ENCODE assay signal across 8 cellular contexts in genomic region chr19:42244452-42245220, GRCh38. TPM values are rescaled to one million over a fixed set of nuclear protein-coding genes. Genes with fewer than 3 reads are reported as not detected.
DNase-seq lines count a peak whose midpoint lies in the region; ATAC-seq lines count a peak whose summit lies in the region.

No MANE protein-coding gene starts in this region.

- H3K4me3 ChIP-seq in BLaER1 treated with 17β-estradiol and CSF1 and Interleukin-3, amounts not matched to agents 10 nM and 100 nM: peak overlapping the region; percentile 87 to 98 (median 90)
- H3K4me3 ChIP-seq in endocrine pancreas (ENCODE audit: control insufficient read depth, insufficient read depth, low read length) (peak overlapping the region; percentile 88), mesenchymal stem cell (ENCODE audit: insufficient read depth in 1 of 2, low read depth in 1 of 2, low read length in 2 of 2) (peak overlapping the region in 1 of 2 experiments; percentile 81)

- peak overlapping the region in 1 of 2 experiments; percentile 80 for H2BK12ac ChIP-seq in mesenchymal stem cell (ENCODE audit: low read length in 2 of 2)

- no peak overlapping the region for H3K23ac ChIP-seq in mesenchymal stem cell (ENCODE audit: low read length in 2 of 2)

- peaks cover 26% of the 10 kb centered on the region for H3K79me1 ChIP-seq in mesenchymal stem cell (replicated peaks; ENCODE audit: low read length, poor library complexity, severe bottlenecking)

- H2BK120ac ChIP-seq in mesenchymal stem cell (ENCODE audit: low read depth, low read length): no peak overlapping the region

- peak overlapping the region; percentile 89 to 100 (median 97) for H3K4me2 ChIP-seq in BLaER1 treated with 17β-estradiol and CSF1 and Interleukin-3, amounts not matched to agents 10 nM and 100 nM
- peak overlapping the region; percentile 79 for H3K4me2 ChIP-seq in mesenchymal stem cell (ENCODE audit: low read length, poor library complexity, severe bottlenecking)

- peak overlapping the region; percentile 95 to 99 (median 97) for H3K9ac ChIP-seq in BLaER1 treated with 17β-estradiol and CSF1 and Interleukin-3, amounts not matched to agents 10 nM and 100 nM
- H3K9ac ChIP-seq in endocrine pancreas (ENCODE audit: control insufficient read depth, insufficient read depth, low read length): peak overlapping the region; percentile 71
- H3K9ac ChIP-seq in mesenchymal stem cell (ENCODE audit: low read length): peak overlapping the region; percentile 99

- no peaks in the 10 kb centered on the region for H3K9me3 ChIP-seq in BLaER1 treated with 17β-estradiol and CSF1 and Interleukin-3, amounts not matched to agents 10 nM and 100 nM (replicated peaks in 1 of 11)
- no peaks in the 10 kb centered on the region for H3K9me3 ChIP-seq in endocrine pancreas (ENCODE audit: control insufficient read depth, low read length)
- no peaks in the 10 kb centered on the region for H3K9me3 ChIP-seq in mesenchymal stem cell (ENCODE audit: control insufficient read depth, low read length)

- DNase-seq in HT-29 (ENCODE audit: low spot score): peak; percentile 99
- peak; percentile 95 for DNase-seq in NOMO-1 (lab: John Stamatoyannopoulos, UW; ENCODE audit: unreplicated experiment in 2 of 2)
- DNase-seq in activated CD8-positive, alpha-beta memory T cell treated with anti-CD3 and anti-CD28 coated beads for 48 hours (ENCODE audit: low read depth in 2 of 3, low spot score in 2 of 3): peak in 2 of 3 experiments; percentile 76 to 83
- peak; percentile 96 for DNase-seq in mesenchymal stem cell
- peak; percentile 81 for DNase-seq in stimulated activated CD8-positive, alpha-beta memory T cell treated with anti-CD3 and anti-CD28 coated beads, Interleukin-12 subunit alpha, Interleukin-12 subunit beta, amount 100 ng/mL, for 24 hours (ENCODE audit: extremely low read depth)

- H2AK5ac ChIP-seq in mesenchymal stem cell (ENCODE audit: low read length, severe bottlenecking): peak overlapping the region; percentile 0

- ATAC-seq in GM19372 (IDR thresholded peaks at IDR 0.05; ENCODE audit: low read depth, unreplicated experiment): peak; percentile 26

- peak overlapping the region; percentile 60 for H2BK15ac ChIP-seq in mesenchymal stem cell (ENCODE audit: low read depth, poor library complexity, severe bottlenecking)

- H4K20me1 ChIP-seq in BLaER1 treated with 17β-estradiol and CSF1 and Interleukin-3, amounts not matched to agents 10 nM and 100 nM: peaks cover 9 to 54% (median 43%) of the 10 kb centered on the region in 11 experiments; a peak in 21 of 22 replicates

- WGBS in mesenchymal stem cell: 5% methylated on average over 40 of the region's 40 CpGs

- peaks cover 54 to 70% (median 60%) of the 10 kb centered on the region in 10 experiments for H3K4me1 ChIP-seq in BLaER1 treated with 17β-estradiol and CSF1 and Interleukin-3, amounts not matched to agents 10 nM and 100 nM
- H3K4me1 ChIP-seq in endocrine pancreas (ENCODE audit: control insufficient read depth, insufficient read depth, low read length): peaks cover 8% of the 10 kb centered on the region
- H3K4me1 ChIP-seq in mesenchymal stem cell (ENCODE audit: control insufficient read depth, insufficient read depth, low read depth, low read length): peaks cover 33% of the 10 kb centered on the region

- peak overlapping the region; percentile 65 to 96 (median 92) for H3K27ac ChIP-seq in BLaER1 treated with 17β-estradiol and CSF1 and Interleukin-3, amounts not matched to agents 10 nM and 100 nM
- peak overlapping the region; percentile 92 for H3K27ac ChIP-seq in mesenchymal stem cell (ENCODE audit: low read length, poor library complexity, severe bottlenecking)

- no peaks in the 10 kb centered on the region for H3K27me3 ChIP-seq in BLaER1 treated with 17β-estradiol and CSF1 and Interleukin-3, amounts not matched to agents 10 nM and 100 nM
- H3K27me3 ChIP-seq in endocrine pancreas (ENCODE audit: control insufficient read depth, insufficient read depth, low read length): no peaks in the 10 kb centered on the region
- H3K27me3 ChIP-seq in mesenchymal stem cell (ENCODE audit: control insufficient read depth in 1 of 2, insufficient read depth in 1 of 2, low read length in 2 of 2): no peaks in the 10 kb centered on the region

- no peak overlapping the region for H2BK5ac ChIP-seq in mesenchymal stem cell (ENCODE audit: low read depth, low read length, poor library complexity, severe bottlenecking)

- H4K91ac ChIP-seq in mesenchymal stem cell (ENCODE audit: low read length): peak overlapping the region; percentile 56

- peak overlapping the region; percentile 83 for H4K8ac ChIP-seq in mesenchymal stem cell (ENCODE audit: low read length)

- peak overlapping the region; percentile 54 to 64 for H3K18ac ChIP-seq in mesenchymal stem cell (ENCODE audit: low read depth in 1 of 2, low read length in 2 of 2)

- H2AFZ ChIP-seq in mesenchymal stem cell (ENCODE audit: low read depth, low read length): no peak overlapping the region

- peak overlapping the region in 1 of 2 experiments; percentile 7 for H3K14ac ChIP-seq in mesenchymal stem cell (ENCODE audit: low read length in 2 of 2)

- peak overlapping the region; percentile 76 to 81 for H3K4ac ChIP-seq in mesenchymal stem cell (ENCODE audit: low read depth in 1 of 2, low read length in 2 of 2)

- H3K36me3 ChIP-seq in BLaER1 treated with 17β-estradiol and CSF1 and Interleukin-3, amounts not matched to agents 10 nM and 100 nM: peaks cover 13 to 38% (median 28%) of the 10 kb centered on the region in 11 experiments
- H3K36me3 ChIP-seq in endocrine pancreas (ENCODE audit: control insufficient read depth, insufficient read depth, low read length) (no peaks in the 10 kb centered on the region), mesenchymal stem cell (ENCODE audit: control insufficient read depth in 1 of 2, insufficient read depth in 2 of 2, low read depth in 1 of 2, low read length in 2 of 2) (peaks cover 19 to 41% of the 10 kb centered on the region in 2 experiments)

RNA-seq across cellular contexts. Expression of gene GSK3A, which starts 2.2 kb away (rescaled TPM):
- 41.4 and 43.8 TPM in 2 replicates for total RNA-seq in HT-29 (2014; rRNA removed; shearing (Covaris generic))
- 60.9 TPM for polyA plus RNA-seq in mesenchymal stem cell (2013, experiment 1 of 2)
- 57.5 TPM for polyA plus RNA-seq in mesenchymal stem cell (2013, experiment 2 of 2)

RNA-seq across cellular contexts. Expression of gene ERF, which starts 10.3 kb away (rescaled TPM):
- 157 and 160 TPM in 2 replicates for total RNA-seq in HT-29 (2014; rRNA removed; shearing (Covaris generic))
- polyA plus RNA-seq in mesenchymal stem cell (2013, experiment 1 of 2): 57.9 TPM
- polyA plus RNA-seq in mesenchymal stem cell (2013, experiment 2 of 2): 59.6 TPM

RNA-seq across cellular contexts. Expression of gene CIC, which starts 24.4 kb away (rescaled TPM):
- 42.1 and 55.5 TPM in 2 replicates for total RNA-seq in HT-29 (2014; rRNA removed; shearing (Covaris generic))
- 55.2 TPM for polyA plus RNA-seq in mesenchymal stem cell (2013, experiment 1 of 2)
- polyA plus RNA-seq in mesenchymal stem cell (2013, experiment 2 of 2): 52.0 TPM

RNA-seq across cellular contexts. Expression of gene ZNF526, which starts 24.5 kb away (rescaled TPM):
- 15.3 and 15.9 TPM in 2 replicates for total RNA-seq in HT-29 (2014; rRNA removed; shearing (Covaris generic))
- polyA plus RNA-seq in mesenchymal stem cell (2013, experiment 1 of 2): 6.4 TPM
- polyA plus RNA-seq in mesenchymal stem cell (2013, experiment 2 of 2): 6.4 TPM

RNA-seq across cellular contexts. Expression of gene DEDD2, which starts 27.2 kb away (rescaled TPM):
- total RNA-seq in HT-29 (2014; rRNA removed; shearing (Covaris generic)): 121 and 124 TPM in 2 replicates
- polyA plus RNA-seq in mesenchymal stem cell (2013, experiment 1 of 2): 17.2 TPM
- 17.0 TPM for polyA plus RNA-seq in mesenchymal stem cell (2013, experiment 2 of 2)
